In genomic region chr18:35077937-35078336, GRCh38 we compare ENCODE assay signal across 28 cellular contexts.
"Had no signal": no experiment of that assay in that cellular context is flagged by ENCODE, and none has a peak within 500 bp of the region (broad histone marks: within the 10 kb centered on the region; RNA-seq: fewer than 3 reads in every experiment).

No MANE protein-coding gene starts in this region.

- H3K27me3 Mint-ChIP-seq: dendritic cell treated with granulocyte-macrophage colony-stimulating factor and Interleukin-4, amounts not matched to agents 40 ng/mL and 50 ng/mL, for 4 days; natural killer cell treated with Interleukin-12 subunit alpha and Interleukin-12 subunit beta and Interleukin-15 and Interleukin-18, amount 100 ng/mL, for 72 hours; stimulated activated naive CD8-positive, alpha-beta T cell treated with anti-CD3 and anti-CD28 coated beads, Interleukin-15, Interleukin-2, amounts not matched to agents 100 ng/mL and 50 ng/mL, for 24 hours had no signal

- H3K36me3 ChIP-seq: esophagus squamous epithelium, left lung, sigmoid colon, upper lobe of left lung, vagina had no signal

- H3K4me3 Mint-ChIP-seq: activated T-cell treated with anti-CD3 and anti-CD28 coated beads, Interleukin-2, amount 50 U/mL, for 72 hours; dendritic cell treated with granulocyte-macrophage colony-stimulating factor and Interleukin-4, amounts not matched to agents 40 ng/mL and 50 ng/mL, for 4 days; natural killer cell treated with Interleukin-12 subunit alpha and Interleukin-12 subunit beta and Interleukin-15 and Interleukin-18, amount 100 ng/mL, for 72 hours; stimulated activated effector memory CD8-positive, alpha-beta T cell treated with anti-CD3 and anti-CD28 coated beads, Interleukin-12 subunit alpha, Interleukin-12 subunit beta, amount 100 ng/mL, for 72 hours; stimulated activated naive CD8-positive, alpha-beta T cell treated with anti-CD3 and anti-CD28 coated beads, Interleukin-15, Interleukin-2, amounts not matched to agents 100 ng/mL and 50 ng/mL, for 24 hours; T-helper 2 cell treated with Interferon-gamma antibody and Interleukin-4, amounts not matched to agents 5 μg/mL and 100 μg/mL, for 36 hours had no signal

- H3K9me3 Mint-ChIP-seq: activated naive CD4-positive, alpha-beta T cell treated with anti-CD3 and anti-CD28 coated beads, Interleukin-2, amount 50 U/mL, for 72 hours; activated T-cell treated with anti-CD3 and anti-CD28 coated beads, Interleukin-2, amount 50 U/mL, for 72 hours; dendritic cell treated with granulocyte-macrophage colony-stimulating factor and Interleukin-4, amounts not matched to agents 40 ng/mL and 50 ng/mL, for 4 days; natural killer cell treated with Interleukin-12 subunit alpha and Interleukin-12 subunit beta and Interleukin-15 and Interleukin-18, amount 100 ng/mL, for 72 hours; stimulated activated effector memory CD8-positive, alpha-beta T cell treated with anti-CD3 and anti-CD28 coated beads, Interleukin-12 subunit alpha, Interleukin-12 subunit beta, amount 100 ng/mL, for 72 hours; stimulated activated naive CD8-positive, alpha-beta T cell treated with anti-CD3 and anti-CD28 coated beads, Interleukin-15, Interleukin-2, amounts not matched to agents 100 ng/mL and 50 ng/mL, for 24 hours; T-helper 2 cell treated with Interferon-gamma antibody and Interleukin-4, amounts not matched to agents 5 μg/mL and 100 μg/mL, for 36 hours had no signal

- H3K27ac Mint-ChIP-seq: activated naive CD4-positive, alpha-beta T cell treated with anti-CD3 and anti-CD28 coated beads, Interleukin-2, amount 50 U/mL, for 72 hours; activated T-cell treated with anti-CD3 and anti-CD28 coated beads, Interleukin-2, amount 50 U/mL, for 72 hours; dendritic cell treated with granulocyte-macrophage colony-stimulating factor and Interleukin-4, amounts not matched to agents 40 ng/mL and 50 ng/mL, for 4 days; stimulated activated effector memory CD8-positive, alpha-beta T cell treated with anti-CD3 and anti-CD28 coated beads, Interleukin-12 subunit alpha, Interleukin-12 subunit beta, amount 100 ng/mL, for 72 hours; stimulated activated naive CD8-positive, alpha-beta T cell treated with anti-CD3 and anti-CD28 coated beads, Interleukin-15, Interleukin-2, amounts not matched to agents 100 ng/mL and 50 ng/mL, for 24 hours; T-helper 2 cell treated with Interferon-gamma antibody and Interleukin-4, amounts not matched to agents 5 μg/mL and 100 μg/mL, for 36 hours had no signal

- H3K27me3 ChIP-seq: esophagus squamous epithelium, hepatocyte, left lung, sigmoid colon, upper lobe of left lung, vagina had no signal

- DNase-seq: activated CD4-positive, alpha-beta T cell treated with anti-CD3 and anti-CD28 coated beads for 4 hours; activated CD4-positive, alpha-beta T cell treated with anti-CD3 and anti-CD28 coated beads, Interleukin-2, amount 50 U/mL, for 4 hours; activated naive CD4-positive, alpha-beta T cell; activated T-cell treated with anti-CD3 and anti-CD28 coated beads for 4 hours; activated T-cell treated with anti-CD3 and anti-CD28 coated beads, Interleukin-2, amount 50 U/mL, for 72 hours; cerebellar nuclear complex; effector CD4-positive, alpha-beta T cell; esophagus squamous epithelium; foreskin melanocyte; glutamatergic neuron; left lung; mucosa of descending colon; posterior cingulate gyrus; sigmoid colon; small intestine; stimulated activated CD4-positive, alpha-beta T cell treated with anti-CD3 and anti-CD28 coated beads, Interleukin-4, amount 100 ng/mL, for 24 hours; T-helper 1 cell; upper lobe of left lung had no signal

- H3K4me3 ChIP-seq: esophagus squamous epithelium, hepatocyte, left lung, mucosa of descending colon, sigmoid colon, upper lobe of left lung, vagina had no signal

- ATAC-seq: activated naive CD4-positive, alpha-beta T cell treated with anti-CD3 and anti-CD28 coated beads, Interleukin-2, amount 50 U/mL, for 72 hours; activated T-cell treated with anti-CD3 and anti-CD28 coated beads, Interleukin-2, amount 50 U/mL, for 72 hours; left lung; mucosa of descending colon; natural killer cell treated with Interleukin-12 subunit alpha and Interleukin-12 subunit beta and Interleukin-15 and Interleukin-18, amount 100 ng/mL, for 72 hours; stimulated activated effector memory CD8-positive, alpha-beta T cell treated with anti-CD3 and anti-CD28 coated beads, Interleukin-12 subunit alpha, Interleukin-12 subunit beta, amount 100 ng/mL, for 72 hours had no signal

- H3K27ac ChIP-seq: epithelial cell of prostate, esophagus squamous epithelium, hepatocyte, left lung, sigmoid colon, upper lobe of left lung, vagina, VCaP had no signal

- H3K9me3 ChIP-seq: esophagus squamous epithelium, left lung, mucosa of descending colon, sigmoid colon, upper lobe of left lung, vagina had no signal
